Comparison of ENCODE assay signal across 10 cellular contexts in the genomic region with DNA sequence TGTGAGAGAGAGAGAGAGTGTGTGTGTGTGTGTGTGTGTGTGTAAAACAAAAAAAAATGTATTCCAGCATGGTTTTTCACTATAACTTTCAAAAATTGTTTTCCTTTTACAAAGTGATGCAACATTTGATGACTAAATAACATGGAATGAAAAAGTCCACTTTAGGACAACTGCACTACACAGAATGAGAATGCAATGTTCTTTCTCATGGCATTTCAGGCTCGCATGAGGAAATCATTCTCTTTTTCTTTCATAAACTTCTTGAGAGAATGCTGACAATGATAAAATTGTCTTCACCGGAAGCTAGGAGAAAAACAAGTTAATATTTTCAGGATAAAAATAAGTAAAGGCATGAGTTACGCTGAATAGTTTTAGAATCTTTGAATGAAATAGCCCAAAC. TPM values are rescaled to one million over a fixed set of nuclear protein-coding genes. Genes with fewer than 3 reads are reported as not detected.
A peak's percentile ranks its signal among the peaks of the same experiment; 100 is the strongest.
DNase-seq lines count a peak whose midpoint lies in the region; ATAC-seq and TF ChIP-seq lines count a peak whose summit lies in the region.
"Had no signal": no experiment of that assay in that cellular context is flagged by ENCODE, and none has a peak within 500 bp of the region (broad histone marks: within the 10 kb centered on the region; RNA-seq: fewer than 3 reads in every experiment).

No MANE protein-coding gene starts in this region.

- H3K4me1 ChIP-seq in GM23248 (ENCODE audit: insufficient read depth) (peaks cover 43% of the 10 kb centered on the region), right atrium auricular region (peaks cover 0 to 62% of the 10 kb centered on the region in 2 donors)

- WGBS in GM23248 (ENCODE audit: low coverage in 1 of 2, low lambda C conversion rate in 2 of 2, missing lambda C conversion rate in 2 of 2), 2 experiments = 0 to 3% methylated on average over 3 of the region's 3 CpGs

- ATAC-seq in esophagus mucosa = no peak

- no peaks in the 10 kb centered on the region for H3K79me2 ChIP-seq in GM23248 (ENCODE audit: insufficient read depth)

- no peaks in the 10 kb centered on the region for H3K36me3 ChIP-seq in GM23248 (ENCODE audit: low read depth)
- H3K36me3 ChIP-seq in brain microvascular endothelial cell (replicated peaks) = no peaks in the 10 kb centered on the region
- H3K36me3 ChIP-seq in right atrium auricular region = no peaks in the 10 kb centered on the region

- H3K27me3 ChIP-seq in GM23248 (replicated peaks; ENCODE audit: insufficient read depth) (no peaks in the 10 kb centered on the region), brain microvascular endothelial cell (replicated peaks) (no peaks in the 10 kb centered on the region), right atrium auricular region (no peaks in the 10 kb centered on the region)

- H3K9me2 ChIP-seq in GM23248 (ENCODE audit: insufficient read depth) = no peaks in the 10 kb centered on the region

- no peak for TF ChIP-seq CTCF in brain microvascular endothelial cell (IDR thresholded peaks at IDR 0.05; ENCODE audit: low read depth, low read length, missing control alignments)
- no peak for TF ChIP-seq CTCF in right atrium auricular region (IDR thresholded peaks at IDR 0.05)

- H3K27ac ChIP-seq in GM23248 (peak overlapping the region; percentile 74), brain microvascular endothelial cell (peak overlapping the region; percentile 82), right atrium auricular region (peak overlapping the region; percentile 75 to 91)

- H3K4me3 ChIP-seq in GM23248 (peak overlapping the region; percentile 35; the same call in 1 of the 2 replicates), brain microvascular endothelial cell (ENCODE audit: low read depth, low read length) (no peak overlapping the region), right atrium auricular region (no peak overlapping the region)

- peak overlapping the region; percentile 53 for H3K9ac ChIP-seq in GM23248

- no peaks in the 10 kb centered on the region for H4K20me1 ChIP-seq in GM23248 (ENCODE audit: insufficient read depth)

- peaks cover 41% of the 10 kb centered on the region for H3F3A ChIP-seq in GM23248 (ENCODE audit: insufficient read depth)

- peak overlapping the region; percentile 57 for H2AFZ ChIP-seq in GM23248

- in situ Hi-C loops in GM23248 (cut with MboI) (no loop called here), brain microvascular endothelial cell (cut with HindIII; ENCODE audit: low pct_ligation_motif_present, low sequenced_read_pairs) (no loop called here)

- DNase-seq in GM23248 = peak; percentile 90
- DNase-seq in brain microvascular endothelial cell = peak; percentile 77
- no peak for DNase-seq in right atrium auricular region (ENCODE audit: low spot score)
- DNase-seq in smooth muscle cell of the brain vasculature (ENCODE audit: low read depth, low spot score) = peak; percentile 76
- DNase-seq in stimulated activated CD4-positive, alpha-beta T cell treated with anti-CD3 and anti-CD28 coated beads, Interleukin-15, amount 100 ng/mL, for 24 hours = no peak
- DNase-seq in stimulated activated CD4-positive, alpha-beta T cell treated with anti-CD3 and anti-CD28 coated beads, Interleukin-4, amount 100 ng/mL, for 4 hours = no peak
- no peak for DNase-seq in NCI-H2081 (lab: John Stamatoyannopoulos, UW)
- DNase-seq: NCI-H1436 had no signal

- H3K9me3 ChIP-seq in GM23248 (ENCODE audit: low read depth) (no peaks in the 10 kb centered on the region), right atrium auricular region (no peaks in the 10 kb centered on the region)

- peak overlapping the region; percentile 67 for H3K4me2 ChIP-seq in GM23248 (ENCODE audit: unreplicated experiment)

RNA-seq across cellular contexts. Expression of gene SLC16A12, which starts 53.7 kb away (rescaled TPM):
- not detected in 2 replicates for total RNA-seq in GM23248 (2014; rRNA removed; shearing (Covaris generic))
- polyA plus RNA-seq in GM23248 (2016; fragmentation: Nextera tagmentation; extraction: Ambion mirVana) = not detected in 2 replicates
- total RNA-seq in right atrium auricular region (10 to 100 TPM in 1 of 2 donors, 1 to 10 TPM in 1; 6.0 to 10.0 TPM), esophagus mucosa (0.08 TPM)
- total RNA-seq: T-helper 1 cell treated with Interleukin-12 subunit alpha and Interleukin-12 subunit beta and Interleukin-4 antibody, amounts not matched to agents 30 ng/mL and 1 ng/mL, for 36 hours had no signal

Comparison
In these comparisons a context has a peak if more than half of its experiments do, and no peak if none do; other contexts are left out.
1. DNase-seq: peak in GM23248 (single experiment), brain microvascular endothelial cell (single experiment) and smooth muscle cell of the brain vasculature (single experiment); none in right atrium auricular region (single experiment), stimulated activated CD4-positive, alpha-beta T cell treated with anti-CD3 and anti-CD28 coated beads, Interleukin-15, amount 100 ng/mL, for 24 hours (single experiment), stimulated activated CD4-positive, alpha-beta T cell treated with anti-CD3 and anti-CD28 coated beads, Interleukin-4, amount 100 ng/mL, for 4 hours (0 of 2) and NCI-H2081 (0 of 2).
2. Peak in every context shown above with its lines, with median percentiles within 50 percentile points of each other: H3K27ac ChIP-seq.